Comparison of ENCODE assay signal across 20 cellular contexts in genomic region chr2:240530181-240530580, GRCh38.
"Had no signal": no experiment of that assay in that cellular context is flagged by ENCODE, and none has a peak within 500 bp of the region (broad histone marks: within the 10 kb centered on the region; RNA-seq: fewer than 3 reads in every experiment).

No MANE protein-coding gene starts in this region.

- H3K4me3 Mint-ChIP-seq: immature natural killer cell; natural killer cell; stimulated activated memory B cell treated with anti-CD40 and anti-IgM and Interleukin-4, amounts not matched to agents 10 μg/mL and 1 μg/mL and 100 μg/mL, for 72 hours had no signal

- H3K27me3 Mint-ChIP-seq: stimulated activated memory B cell treated with anti-CD40 and anti-IgM and Interleukin-4, amounts not matched to agents 10 μg/mL and 1 μg/mL and 100 μg/mL, for 72 hours had no signal

- DNase-seq: cortex of kidney; dorsolateral prefrontal cortex; effector CD4-positive, alpha-beta T cell; hypothalamus; immature natural killer cell; kidney glomerular epithelial cell; left colon; left ventricle myocardium inferior; lower lobe of right lung; natural killer cell; occipital lobe; ovary; right lobe of liver; stimulated activated CD4-positive, alpha-beta T cell treated with anti-CD3 and anti-CD28 coated beads, Interleukin-4, amount 100 ng/mL, for 4 hours; stimulated activated naive CD8-positive, alpha-beta T cell treated with anti-CD3 and anti-CD28 coated beads, Interleukin-15, Interleukin-2, amounts not matched to agents 100 U/mL and 50 U/mL, for 24 hours; substantia nigra; testis; tibial artery; upper lobe of left lung had no signal

- ATAC-seq: left colon; natural killer cell; right lobe of liver; stimulated activated memory B cell treated with anti-CD40 and anti-IgM and Interleukin-4, amounts not matched to agents 10 μg/mL and 1 μg/mL and 100 μg/mL, for 72 hours; stimulated activated naive CD8-positive, alpha-beta T cell treated with anti-CD3 and anti-CD28 coated beads, Interleukin-15, Interleukin-2, amounts not matched to agents 100 U/mL and 50 U/mL, for 24 hours had no signal

- H3K27ac Mint-ChIP-seq: immature natural killer cell; natural killer cell; stimulated activated memory B cell treated with anti-CD40 and anti-IgM and Interleukin-4, amounts not matched to agents 10 μg/mL and 1 μg/mL and 100 μg/mL, for 72 hours had no signal
